In genomic region chr11:78932757-78933156, GRCh38 we compare ENCODE assay signal across 9 cellular contexts.
"Had no signal": no experiment of that assay in that cellular context is flagged by ENCODE, and none has a peak within 500 bp of the region (broad histone marks: within the 10 kb centered on the region; RNA-seq: fewer than 3 reads in every experiment).

No MANE protein-coding gene starts in this region.

- H3K4me2 ChIP-seq: GM23338 had no signal

- H2AFZ ChIP-seq: GM23248, GM23338 had no signal

- H3K9me3 Mint-ChIP-seq: HFFc6 had no signal

- H3K4me3 Mint-ChIP-seq: GM23338, H9, HFFc6 had no signal

- DNase-seq: GM23248, GOT3, H7, H9, HCEC 1CT, HFFc6 had no signal

- H3K27ac Mint-ChIP-seq: GM23338, H9, HFFc6 had no signal

- H3K4me3 ChIP-seq: GM23248, GM23338, HAP-1 had no signal

- ATAC-seq: GM23338, HCT116 had no signal

- H3K36me3 ChIP-seq: HAP-1 had no signal

- H3K9me3 ChIP-seq: HAP-1 had no signal

- H3K27ac ChIP-seq: GM23248 had no signal
